Comparison of ENCODE assay signal across 15 cellular contexts in the genomic region with DNA sequence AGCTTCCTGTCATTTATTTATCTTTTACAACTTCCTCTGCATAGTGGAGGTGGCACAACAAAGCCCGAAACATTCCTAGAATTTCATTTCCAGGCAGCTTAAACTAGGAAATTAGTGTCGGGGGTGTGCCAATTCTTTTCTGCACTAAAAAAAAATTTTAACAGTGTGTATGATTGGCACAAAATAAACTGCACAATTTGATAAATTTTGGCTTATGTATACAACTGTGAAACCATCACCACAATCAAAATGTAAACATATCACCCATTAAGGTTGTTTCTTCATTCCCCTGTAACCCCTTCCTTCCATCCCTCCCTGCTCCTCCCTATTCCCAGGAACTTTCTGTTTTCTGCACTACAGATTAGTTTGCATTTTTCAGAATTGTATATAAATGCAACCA.
"Had no signal": no experiment of that assay in that cellular context is flagged by ENCODE, and none has a peak within 500 bp of the region (broad histone marks: within the 10 kb centered on the region; RNA-seq: fewer than 3 reads in every experiment).

No MANE protein-coding gene starts in this region.

- H3K36me3 ChIP-seq: cardiac muscle cell, esophagus muscularis mucosa, transverse colon, vagina had no signal

- H3K9me3 ChIP-seq: vagina had no signal

- H3K27me3 ChIP-seq: cardiac muscle cell, esophagus muscularis mucosa, transverse colon, vagina had no signal

- H3K4me1 ChIP-seq: psoas muscle, vagina had no signal

- H3K4me3 Mint-ChIP-seq: nephron had no signal

- H3K27ac Mint-ChIP-seq: nephron had no signal

- H3K27ac ChIP-seq: cardiac muscle cell, esophagus muscularis mucosa, psoas muscle, transverse colon, vagina had no signal

- DNase-seq: activated naive CD4-positive, alpha-beta T cell treated with anti-CD3 and anti-CD28 coated beads, Interleukin-2, amount 50 U/mL, for 16 hours; hippocampal formation; mesendoderm; occipital lobe; psoas muscle; stimulated activated CD4-positive, alpha-beta T cell treated with anti-CD3 and anti-CD28 coated beads, Interleukin-2, amount 100 ng/mL, for 48 hours; stimulated activated naive CD4-positive, alpha-beta T cell; T-helper 9 cell; transverse colon had no signal

- H3K4me3 ChIP-seq: cardiac muscle cell, esophagus muscularis mucosa, psoas muscle, transverse colon, vagina had no signal

- ATAC-seq: activated CD4-positive, CD25-positive, alpha-beta regulatory T cell treated with anti-CD3 and anti-CD28 coated beads, Interleukin-2, amount 50 U/mL, for 24 hours; left lobe of liver; psoas muscle had no signal
